In genomic region chr5:122313001-122313402, GRCh38 we compare ENCODE assay signal across 10 cellular contexts. TPM values are rescaled to one million over a fixed set of nuclear protein-coding genes. Genes with fewer than 3 reads are reported as not detected.
DNase-seq lines count a peak whose midpoint lies in the region; ATAC-seq and TF ChIP-seq lines count a peak whose summit lies in the region.
"Had no signal": no experiment of that assay in that cellular context is flagged by ENCODE, and none has a peak within 500 bp of the region (broad histone marks: within the 10 kb centered on the region; RNA-seq: fewer than 3 reads in every experiment).

No MANE protein-coding gene starts in this region.

- no peak overlapping the region for H3K56ac ChIP-seq in mesendoderm (ENCODE audit: low read length)

- H3K4me3 Mint-ChIP-seq in effector memory CD8-positive, alpha-beta T cell: no peak overlapping the region
- H3K4me3 Mint-ChIP-seq: CD4-positive, CD25-positive, alpha-beta regulatory T cell had no signal

- no peak overlapping the region for H2BK15ac ChIP-seq in mesendoderm (replicated peaks; ENCODE audit: low read depth)

- H3K4me1 Mint-ChIP-seq in effector memory CD8-positive, alpha-beta T cell (ENCODE audit: low read depth in 2 of 2): no peaks in the 10 kb centered on the region

- H3K4me3 ChIP-seq in endocrine pancreas (ENCODE audit: control insufficient read depth, insufficient read depth, low read length): peak overlapping the region; percentile 2
- H3K4me3 ChIP-seq in mesendoderm (ENCODE audit: low read length): no peak overlapping the region
- H3K4me3 ChIP-seq in vagina: peak overlapping the region; percentile 69 to 81

- no peak overlapping the region for H3K18ac ChIP-seq in mesendoderm (ENCODE audit: low read length)

- no CpG with 5 or more reads among the region's 12 CpGs for WGBS in mesendoderm (ENCODE audit: extremely low coverage, insufficient coverage, low lambda C conversion rate)

- H3K4me2 ChIP-seq in mesendoderm (ENCODE audit: low read length): peak overlapping the region; percentile 70

- H3K4ac ChIP-seq in mesendoderm (ENCODE audit: low read depth, low read length): no peak overlapping the region

- no peak overlapping the region for H3K27ac Mint-ChIP-seq in effector memory CD8-positive, alpha-beta T cell
- H3K27ac Mint-ChIP-seq: CD4-positive, CD25-positive, alpha-beta regulatory T cell had no signal

- H3K79me2 ChIP-seq in mesendoderm (ENCODE audit: control insufficient read depth, insufficient read depth, low read length): no peaks in the 10 kb centered on the region

- H3K9me3 Mint-ChIP-seq in effector memory CD8-positive, alpha-beta T cell: no peaks in the 10 kb centered on the region

- no peaks in the 10 kb centered on the region for H3K36me3 Mint-ChIP-seq in effector memory CD8-positive, alpha-beta T cell (ENCODE audit: insufficient read depth)
- H3K36me3 Mint-ChIP-seq: CD4-positive, CD25-positive, alpha-beta regulatory T cell had no signal

- H3K9me3 ChIP-seq in endocrine pancreas (ENCODE audit: control insufficient read depth, low read length) (no peaks in the 10 kb centered on the region), vagina (no peaks in the 10 kb centered on the region)

- H2BK5ac ChIP-seq in mesendoderm (ENCODE audit: low read length): no peak overlapping the region

- TF ChIP-seq POLR2A in vagina (IDR thresholded peaks at IDR 0.05): no peak

- TF ChIP-seq CTCF in vagina (IDR thresholded peaks at IDR 0.05): peak in 1 of 3 experiments; percentile 7

- DNase-seq in Right ventricle myocardium superior: no peak
- DNase-seq in Right ventricle myocardium inferior (ENCODE audit: missing footprints): no peak
- DNase-seq in mesendoderm: no peak
- no peak for DNase-seq in vagina (ENCODE audit: extremely low spot score in 2 of 2)
- no peak for DNase-seq in KBM-7
- no peak for DNase-seq in stimulated activated CD4-positive, alpha-beta T cell treated with anti-CD3 and anti-CD28 coated beads, Interleukin-12 subunit alpha, Interleukin-12 subunit beta, amount 100 ng/mL, for 4 hours
- no peak for DNase-seq in effector memory CD8-positive, alpha-beta T cell
- DNase-seq: activated CD4-positive, CD25-positive, alpha-beta regulatory T cell treated with anti-CD3 and anti-CD28 coated beads, Interleukin-2, amount 50 U/mL, for 72 hours; CD4-positive, CD25-positive, alpha-beta regulatory T cell had no signal

- no peak overlapping the region for H2BK120ac ChIP-seq in mesendoderm (ENCODE audit: low read depth, low read length)

- ATAC-seq in Right ventricle myocardium superior (ENCODE audit: poor library complexity) (peak; percentile 30), Right ventricle myocardium inferior (no peak)
- ATAC-seq in effector memory CD8-positive, alpha-beta T cell (replicated peaks): no peak

- no peaks in the 10 kb centered on the region for H3K36me3 ChIP-seq in endocrine pancreas (ENCODE audit: control insufficient read depth, insufficient read depth, low read length)
- H3K36me3 ChIP-seq in mesendoderm (ENCODE audit: control insufficient read depth, insufficient read depth, low read length): no peaks in the 10 kb centered on the region
- H3K36me3 ChIP-seq in vagina: no peaks in the 10 kb centered on the region

- no peak overlapping the region for H4K8ac ChIP-seq in mesendoderm (ENCODE audit: low read depth, low read length)

- intact Hi-C loops in Right ventricle myocardium superior (cut with DNase I) (no loop called here), Right ventricle myocardium inferior (cut with DNase I) (no loop called here), vagina (cut with DNase I) (no loop called here)

- no peak overlapping the region for H2AK5ac ChIP-seq in mesendoderm (ENCODE audit: low read length)

- H3K79me1 ChIP-seq in mesendoderm (ENCODE audit: low read length): no peaks in the 10 kb centered on the region

- no peak overlapping the region for H3K9ac ChIP-seq in endocrine pancreas (ENCODE audit: control insufficient read depth, insufficient read depth, low read length)
- H3K9ac ChIP-seq in mesendoderm (ENCODE audit: low read length): no peak overlapping the region

- in situ Hi-C loops in KBM-7 (cut with MboI; ENCODE audit: low pct_unique_long_range_greater_than_20kb, low sequenced_read_pairs): no loop called here

- H3K23ac ChIP-seq in mesendoderm (ENCODE audit: low read length): no peak overlapping the region

- H3K4me1 ChIP-seq in endocrine pancreas (ENCODE audit: control insufficient read depth, insufficient read depth, low read length): no peaks in the 10 kb centered on the region
- no peaks in the 10 kb centered on the region for H3K4me1 ChIP-seq in mesendoderm (ENCODE audit: control insufficient read depth, low read depth, low read length)
- peaks cover 17% of the 10 kb centered on the region for H3K4me1 ChIP-seq in vagina

- H4K5ac ChIP-seq in mesendoderm (ENCODE audit: low read length): no peak overlapping the region

- H3K27me3 Mint-ChIP-seq in effector memory CD8-positive, alpha-beta T cell: peaks cover 34 to 46% of the 10 kb centered on the region in 2 donors

- H3K27me3 ChIP-seq in endocrine pancreas (ENCODE audit: control insufficient read depth, insufficient read depth, low read length) (peaks cover 3% of the 10 kb centered on the region), mesendoderm (ENCODE audit: insufficient read depth, low read length, poor library complexity) (peaks cover 4% of the 10 kb centered on the region), vagina (no peaks in the 10 kb centered on the region)

- H3K27ac ChIP-seq in mesendoderm (ENCODE audit: low read depth, low read length): no peak overlapping the region
- peak overlapping the region; percentile 86 for H3K27ac ChIP-seq in vagina

RNA-seq across cellular contexts. Expression of gene SNCAIP, which starts 1.0 kb away (rescaled TPM):
- total RNA-seq in Right ventricle myocardium superior (1.2 TPM), Right ventricle myocardium inferior (1.7 TPM), vagina (11.3 TPM)
- 1.8 TPM for polyA plus RNA-seq in mesendoderm (2013, experiment 1 of 2)
- 1.7 TPM for polyA plus RNA-seq in mesendoderm (2013, experiment 2 of 2)
- total RNA-seq: CD4-positive, CD25-positive, alpha-beta regulatory T cell had no signal
- polyA plus RNA-seq: CD4-positive, CD25-positive, alpha-beta regulatory T cell had no signal
